8 cellular contexts compared by ENCODE assay signal in genomic region chr10:30812018-30812851, GRCh38.
DNase-seq lines count a peak whose midpoint lies in the region; ATAC-seq, FAIRE-seq and TF ChIP-seq lines count a peak whose summit lies in the region.

No MANE protein-coding gene starts in this region.

- ATAC-seq in pancreas (peak in 3 of 4 donors; percentile 53 to 68 (median 65)), HG02870 (IDR thresholded peaks at IDR 0.05; ENCODE audit: unreplicated experiment) (no peak), HG03139 (IDR thresholded peaks at IDR 0.05; ENCODE audit: unreplicated experiment) (no peak)

- TF ChIP-seq CTCF in Peyer's patch (IDR thresholded peaks at IDR 0.05) (no peak), esophagus squamous epithelium (IDR thresholded peaks at IDR 0.05) (no peak), pancreas (IDR thresholded peaks at IDR 0.05) (no peak)

- H3K4me1 Mint-ChIP-seq in CD4-positive, alpha-beta memory T cell: peaks cover 6 to 23% (median 19%) of the 10 kb centered on the region in 4 donors

- no peaks in the 10 kb centered on the region for H3K27me3 ChIP-seq in CD4-positive, alpha-beta memory T cell (ENCODE audit: insufficient read depth, low read length)
- no peaks in the 10 kb centered on the region for H3K27me3 ChIP-seq in Peyer's patch
- H3K27me3 ChIP-seq in esophagus squamous epithelium: peaks cover 0 to under 1% (median 0%) of the 10 kb centered on the region in 4 donors
- H3K27me3 ChIP-seq in pancreas: no peaks in the 10 kb centered on the region

- intact Hi-C loops in CD4-positive, alpha-beta memory T cell (cut with micrococcal nuclease): no loop called here
- intact Hi-C loops in esophagus squamous epithelium (cut with DNase I) (no loop called here), pancreas (cut with DNase I) (no loop called here)

- H3K4me3 ChIP-seq in CD4-positive, alpha-beta memory T cell (ENCODE audit: low read length in 2 of 2): no peak overlapping the region
- no peak overlapping the region for H3K4me3 ChIP-seq in Peyer's patch
- peak overlapping the region in 1 of 4 donors; percentile 35 for H3K4me3 ChIP-seq in esophagus squamous epithelium
- no peak overlapping the region for H3K4me3 ChIP-seq in pancreas

- 36% methylated on average over 9 to 14 of the region's 16 CpGs for WGBS in esophagus squamous epithelium, 2 donors
- WGBS in pancreas, 2 donors: 45 to 52% methylated on average over 16 of the region's 16 CpGs

- H3K27ac ChIP-seq in CD4-positive, alpha-beta memory T cell (ENCODE audit: low read depth, low read length): no peak overlapping the region
- H3K27ac ChIP-seq in Peyer's patch (peak overlapping the region in 3 of 4 donors; percentile 53 to 72 (median 55)), esophagus squamous epithelium (peak overlapping the region; percentile 33 to 86 (median 78)), pancreas (peak overlapping the region in 1 of 4 donors; percentile 4)

- no peak for FAIRE-seq in pancreas (lab: Jason Lieb, UNC)

- no peaks in the 10 kb centered on the region for H3K9me3 ChIP-seq in CD4-positive, alpha-beta memory T cell (ENCODE audit: control insufficient read depth in 1 of 2, low read length in 2 of 2)
- H3K9me3 ChIP-seq in Peyer's patch (no peaks in the 10 kb centered on the region), esophagus squamous epithelium (no peaks in the 10 kb centered on the region), pancreas (no peaks in the 10 kb centered on the region)

- POLR2A ChIA-PET in CD4-positive, alpha-beta memory T cell (lab: Charles Lee; ENCODE audit: partially characterized antibody): interaction anchor here (0.6 to 1.4 kb wide), 4 partner anchors 20 to 322 kb away, joined by 3 to 15 read pairs (median 6); no protein-coding TSS in a partner anchor

- peak overlapping the region in 5 of 7 donors; percentile 50 to 85 (median 70) for H3K27ac Mint-ChIP-seq in CD4-positive, alpha-beta memory T cell

- H3K36me3 Mint-ChIP-seq in CD4-positive, alpha-beta memory T cell: no peaks in the 10 kb centered on the region

- CTCF ChIA-PET in CD4-positive, alpha-beta memory T cell (lab: Charles Lee; ENCODE audit: partially characterized antibody): interaction anchor here (0.7 to 6.7 kb wide), 5 partner anchors 9 to 35 kb away, joined by 3 to 32 read pairs (median 3); no protein-coding TSS in a partner anchor

- H3K4me1 ChIP-seq in CD4-positive, alpha-beta memory T cell (ENCODE audit: insufficient read depth, low read length): peaks cover 17% of the 10 kb centered on the region
- H3K4me1 ChIP-seq in Peyer's patch (peaks cover 0 to 11% (median 0%) of the 10 kb centered on the region in 4 donors), esophagus squamous epithelium (peaks cover 0 to 48% (median 25%) of the 10 kb centered on the region in 3 donors), pancreas (no peaks in the 10 kb centered on the region)

- H3K9me3 Mint-ChIP-seq in CD4-positive, alpha-beta memory T cell: no peaks in the 10 kb centered on the region

- no peaks in the 10 kb centered on the region for H3K27me3 Mint-ChIP-seq in CD4-positive, alpha-beta memory T cell

- no peak for TF ChIP-seq POLR2A in Peyer's patch (IDR thresholded peaks at IDR 0.05)
- no peak for TF ChIP-seq POLR2A in esophagus squamous epithelium (IDR thresholded peaks at IDR 0.05)

- no peaks in the 10 kb centered on the region for H3K36me3 ChIP-seq in CD4-positive, alpha-beta memory T cell (ENCODE audit: insufficient read depth, low read length)
- H3K36me3 ChIP-seq in Peyer's patch (no peaks in the 10 kb centered on the region), esophagus squamous epithelium (no peaks in the 10 kb centered on the region), pancreas (no peaks in the 10 kb centered on the region)

- H3K4me3 Mint-ChIP-seq in CD4-positive, alpha-beta memory T cell: peak overlapping the region; percentile 18 to 71 (median 50)

- DNase-seq in CD4-positive, alpha-beta memory T cell: no peak
- DNase-seq in Peyer's patch: peak in 1 of 3 donors; percentile 49
- DNase-seq in esophagus squamous epithelium (lab: John Stamatoyannopoulos, UW): no peak
- DNase-seq in pancreas: no peak
- DNase-seq in COLO668 (lab: John Stamatoyannopoulos, UW; ENCODE audit: unreplicated experiment): no peak
- no peak for DNase-seq in DMS79 (lab: John Stamatoyannopoulos, UW)

Comparison
In these comparisons a context has a peak if more than half of its experiments do, and no peak if none do; other contexts are left out.
1. ATAC-seq: peak in pancreas (3 of 4); none in HG02870 (single experiment) and HG03139 (single experiment).